Comparison of ENCODE assay signal across 8 cellular contexts in the genomic region with DNA sequence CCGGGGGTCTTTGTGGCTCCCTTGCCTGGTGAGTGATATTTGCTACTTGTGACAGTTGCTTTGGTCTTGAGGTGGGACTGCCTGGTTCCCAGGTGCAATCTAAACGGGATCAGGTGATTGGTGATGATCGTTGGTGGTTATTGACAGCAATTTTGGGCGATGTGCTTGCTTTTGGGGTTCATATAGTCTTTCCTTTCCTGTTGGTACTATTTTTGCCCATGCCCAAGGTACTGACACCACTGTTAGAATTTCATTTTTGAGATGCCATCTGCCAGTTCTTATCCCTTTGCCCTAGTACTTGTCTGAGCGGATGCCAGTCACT. TPM values are rescaled to one million over a fixed set of nuclear protein-coding genes. Genes with fewer than 3 reads are reported as not detected.
DNase-seq lines count a peak whose midpoint lies in the region; ATAC-seq, FAIRE-seq and TF ChIP-seq lines count a peak whose summit lies in the region.

No MANE protein-coding gene starts in this region.

- no peaks in the 10 kb centered on the region for H4K20me1 ChIP-seq in HepG2 (ENCODE audit: insufficient read depth, low read length)

- H3K27me3 Mint-ChIP-seq in activated CD8-positive, alpha-beta memory T cell treated with anti-CD3 and anti-CD28 coated beads, Interleukin-2, amount 10 ng/mL, durations not matched to agents 7 days and 5 days = no peaks in the 10 kb centered on the region

- peaks cover 3% of the 10 kb centered on the region for H3K9me3 Mint-ChIP-seq in activated CD8-positive, alpha-beta memory T cell treated with anti-CD3 and anti-CD28 coated beads, Interleukin-2, amount 10 ng/mL, durations not matched to agents 7 days and 5 days (ENCODE audit: low read depth)

- H3K4me3 Mint-ChIP-seq in activated CD8-positive, alpha-beta memory T cell treated with anti-CD3 and anti-CD28 coated beads, Interleukin-2, amount 10 ng/mL, durations not matched to agents 7 days and 5 days = peak overlapping the region; percentile 90

- H3K9ac ChIP-seq in HepG2 (ENCODE audit: insufficient read depth, low read depth, low read length) = peak overlapping the region; percentile 63

- CTCF ChIA-PET in activated CD8-positive, alpha-beta memory T cell treated with anti-CD3 and anti-CD28 coated beads, Interleukin-2, amount 10 ng/mL, durations not matched to agents 7 days and 5 days (lab: Charles Lee) = interaction anchor here (0.9 to 5.2 kb wide), 6 partner anchors 10 to 58 kb away, joined by 3 to 16 read pairs (median 4); a partner anchor contains a TSS
- CTCF ChIA-PET in HepG2 (lab: Yijun Ruan, JAX; ENCODE audit: low intra/inter-chr PET ratio, low total read pairs) = no interaction called here

- H3K4me1 ChIP-seq in HepG2 (ENCODE audit: insufficient read depth, low read length) (peaks cover 22% of the 10 kb centered on the region), tibial nerve (peaks cover 0 to 19% (median 5%) of the 10 kb centered on the region in 4 donors)

- DNase-seq in activated CD8-positive, alpha-beta memory T cell treated with anti-CD3 and anti-CD28 coated beads, Interleukin-2, amount 10 ng/mL, durations not matched to agents 7 days and 5 days = no peak
- no peak for DNase-seq in activated CD8-positive, alpha-beta memory T cell treated with anti-CD3 and anti-CD28 coated beads, Interleukin-2, amount 50 U/mL, for 4 hours
- DNase-seq in HepG2 (ENCODE audit: low spot score) = no peak
- no peak for DNase-seq in tibial nerve (ENCODE audit: low spot score in 2 of 2)

- no peak for TF ChIP-seq CTCF in HepG2 (CRISPR knock-in tag; IDR thresholded peaks at IDR 0.05)
- TF ChIP-seq CTCF in tibial nerve (IDR thresholded peaks at IDR 0.05) = no peak

- peak overlapping the region; percentile 92 for H3K27ac Mint-ChIP-seq in activated CD8-positive, alpha-beta memory T cell treated with anti-CD3 and anti-CD28 coated beads, Interleukin-2, amount 10 ng/mL, durations not matched to agents 7 days and 5 days

- no peak for TF ChIP-seq EP300 in HepG2 (IDR thresholded peaks at IDR 0.05; ENCODE audit: low read depth in 2 of 2, low read length in 2 of 2)
- no peak for TF ChIP-seq EP300 in HepG2 (CRISPR knock-in tag; IDR thresholded peaks at IDR 0.05; ENCODE audit: borderline replicate concordance)
- TF ChIP-seq EP300 in tibial nerve (IDR thresholded peaks at IDR 0.05) = no peak

- no peak for TF ChIP-seq RAD21 in HepG2 (CRISPR knock-in tag; IDR thresholded peaks at IDR 0.05)

- H3K9me3 ChIP-seq in HepG2 (ENCODE audit: low read length) (no peaks in the 10 kb centered on the region), tibial nerve (no peaks in the 10 kb centered on the region)

- POLR2A ChIA-PET in HepG2 (lab: Yijun Ruan, JAX) = interaction anchor here (1.8 to 2.0 kb wide), 2 partner anchors 10 to 13 kb away, joined by 20 to 32 read pairs; a partner anchor contains a TSS

- BruUV-seq in HepG2 (replicated peaks; lab: Mats Ljungman, UMichigan) = TSS peak; percentile 63

- in situ Hi-C loops in HepG2 (cut with HindIII; ENCODE audit: extremely low pct_ligation_motif_present, low pct_unique_long_range_greater_than_20kb) = no loop called here

- H3K4me2 ChIP-seq in HepG2 (ENCODE audit: low read depth, low read length) = peak overlapping the region; percentile 90

- intact Hi-C loops in HepG2 (cut with micrococcal nuclease; ENCODE audit: unreplicated experiment) = loop anchor here (1.0 kb wide), 1 partner anchor 13 kb away; a partner anchor contains a TSS

- H3K79me2 ChIP-seq in HepG2 (ENCODE audit: insufficient read depth, low read length) = peaks cover 10% of the 10 kb centered on the region

- H3K27ac ChIP-seq in angular gyrus (ENCODE audit: low read depth, low read length) (peak overlapping the region; percentile 96), HepG2 (ENCODE audit: extremely low read length, insufficient read depth, low read length) (peak overlapping the region; percentile 69), tibial nerve (peak overlapping the region; percentile 21 to 86 (median 84))

- H3K4me3 ChIP-seq in HepG2 (replicated peaks in 1 of 3; ENCODE audit: insufficient read depth in 1 of 3, low read depth in 2 of 3, low read length in 3 of 3) (peak overlapping the region; percentile 79 to 87 (median 85)), tibial nerve (peak overlapping the region; percentile 52 to 90 (median 70))

- H2AFZ ChIP-seq in HepG2 (ENCODE audit: low read length) = peak overlapping the region; percentile 94

- H3K4me1 Mint-ChIP-seq in activated CD8-positive, alpha-beta memory T cell treated with anti-CD3 and anti-CD28 coated beads, Interleukin-2, amount 10 ng/mL, durations not matched to agents 7 days and 5 days = peaks cover 67% of the 10 kb centered on the region

- no peaks in the 10 kb centered on the region; a peak in 1 of 5 replicates for H3K27me3 ChIP-seq in HepG2 (ENCODE audit: control insufficient read depth in 1 of 2, insufficient read depth in 2 of 2, low read length in 2 of 2)
- no peaks in the 10 kb centered on the region for H3K27me3 ChIP-seq in tibial nerve

- peaks cover 17% of the 10 kb centered on the region for H3K36me3 Mint-ChIP-seq in activated CD8-positive, alpha-beta memory T cell treated with anti-CD3 and anti-CD28 coated beads, Interleukin-2, amount 10 ng/mL, durations not matched to agents 7 days and 5 days

- FAIRE-seq in HepG2 (lab: Jason Lieb, UNC) = no peak

- no peak for ATAC-seq in activated CD8-positive, alpha-beta memory T cell treated with anti-CD3 and anti-CD28 coated beads, Interleukin-2, amount 10 ng/mL, durations not matched to agents 7 days and 5 days
- ATAC-seq in HepG2 (peak; percentile 32), HG02981 (IDR thresholded peaks at IDR 0.05; ENCODE audit: unreplicated experiment) (no peak), HG03432 (IDR thresholded peaks at IDR 0.05; ENCODE audit: unreplicated experiment) (no peak), GM21723 (IDR thresholded peaks at IDR 0.05; ENCODE audit: unreplicated experiment) (no peak)

- WGBS in HepG2 (ENCODE audit: low lambda C conversion rate) = 0% methylated on average over 5 of the region's 5 CpGs
- WGBS in tibial nerve, 2 donors = 4 to 10% methylated on average over 4 to 5 of the region's 5 CpGs

- TF ChIP-seq POLR2A in HepG2 (IDR thresholded peaks at IDR 0.05; ENCODE audit: insufficient read depth in 1 of 2, low read depth in 2 of 2, low read length in 2 of 2) = no peak
- no peak for TF ChIP-seq POLR2A in tibial nerve (IDR thresholded peaks at IDR 0.05)

- H3K36me3 ChIP-seq in HepG2 (replicated peaks in 1 of 2; ENCODE audit: control insufficient read depth in 1 of 2, insufficient read depth in 2 of 2, low read length in 2 of 2) (no peaks in the 10 kb centered on the region), tibial nerve (no peaks in the 10 kb centered on the region)

RNA-seq across cellular contexts. Expression of a gene that starts 0.6 kb away (rescaled TPM):
- 10 to 100 TPM; 35.9 to 43.3 TPM for total RNA-seq in activated CD8-positive, alpha-beta memory T cell treated with anti-CD3 and anti-CD28 coated beads, Interleukin-2, amount 10 ng/mL, durations not matched to agents 7 days and 5 days
- total RNA-seq in HepG2 (2016; rRNA removed; fragmentation: Illumina TruSeq; extraction: Trizol) (7.8 and 11.1 TPM in 2 replicates), tibial nerve (10 to 100 TPM; 22.6 to 39.0 (median 31.2) TPM)
- total RNA-seq in HepG2 (2016; cell fraction: cytosol; rRNA removed; fragmentation: Illumina TruSeq; extraction: Trizol; ENCODE audit: low read depth) = 15.8 and 20.0 TPM in 2 replicates
- total RNA-seq in HepG2 (2016; cell fraction: insoluble cytoplasmic fraction; rRNA removed; fragmentation: Illumina TruSeq; extraction: Trizol) = 6.7 and 10.9 TPM in 2 replicates
- 9.2 and 9.6 TPM in 2 replicates for total RNA-seq in HepG2 (2016; cell fraction: membrane; rRNA removed; fragmentation: Illumina TruSeq; extraction: Trizol)
- 20.3 and 27.1 TPM in 2 replicates for total RNA-seq in HepG2 (2016; cell fraction: nucleus; rRNA removed; fragmentation: Illumina TruSeq; extraction: Trizol)
- 2.0 and 2.2 TPM in 2 replicates for polyA plus RNA-seq in HepG2 (2011; rRNA removed)
- 1.4 and 1.6 TPM in 2 replicates for polyA plus RNA-seq in HepG2 (2011; cell fraction: cytosol; rRNA removed)
- 3.5 and 4.8 TPM in 2 replicates for polyA plus RNA-seq in HepG2 (2011; cell fraction: nucleus; rRNA removed)
- 2.1 and 2.2 TPM in 2 replicates for polyA plus RNA-seq in HepG2 (2012)
- polyA plus RNA-seq in HepG2 (2016; cell fraction: cytosol; fragmentation: Illumina TruSeq; extraction: Trizol; ENCODE audit: low read depth) = 0.10 and 0.37 TPM in 2 replicates
- 4.1 and 5.9 TPM in 2 replicates for polyA plus RNA-seq in HepG2 (2016; cell fraction: insoluble cytoplasmic fraction; fragmentation: Illumina TruSeq; extraction: Trizol; ENCODE audit: low read depth)
- polyA plus RNA-seq in HepG2 (2016; cell fraction: membrane; fragmentation: Illumina TruSeq; extraction: Trizol; ENCODE audit: low read depth) = 0.71 and 1.1 TPM in 2 replicates
- 3.4 and 3.5 TPM in 2 replicates for polyA plus RNA-seq in HepG2 (2016; cell fraction: nucleus; fragmentation: Illumina TruSeq; extraction: Trizol; ENCODE audit: insufficient read depth, low read depth)
- 15.1 and 47.2 TPM in 2 replicates for polyA minus RNA-seq in HepG2 (2011; rRNA and poly(A)+ RNA removed; ENCODE audit: low replicate concordance)
- 4.1 and 6.5 TPM in 2 replicates for polyA minus RNA-seq in HepG2 (2011; cell fraction: cytosol; rRNA and poly(A)+ RNA removed)
- 33.5 and 48.4 TPM in 2 replicates for polyA minus RNA-seq in HepG2 (2011; cell fraction: nucleus; rRNA and poly(A)+ RNA removed)

RNA-seq across cellular contexts. Expression of a gene that starts 13.3 kb away (rescaled TPM):
- total RNA-seq in activated CD8-positive, alpha-beta memory T cell treated with anti-CD3 and anti-CD28 coated beads, Interleukin-2, amount 10 ng/mL, durations not matched to agents 7 days and 5 days = 10 to 100 TPM; 42.5 to 61.2 TPM
- total RNA-seq in HepG2 (2016; rRNA removed; fragmentation: Illumina TruSeq; extraction: Trizol) = 73.1 and 110 TPM in 2 replicates
- 19.2 and 19.9 TPM in 2 replicates for total RNA-seq in HepG2 (2016; cell fraction: cytosol; rRNA removed; fragmentation: Illumina TruSeq; extraction: Trizol; ENCODE audit: low read depth)
- total RNA-seq in HepG2 (2016; cell fraction: insoluble cytoplasmic fraction; rRNA removed; fragmentation: Illumina TruSeq; extraction: Trizol) = 70.5 and 109 TPM in 2 replicates
- total RNA-seq in HepG2 (2016; cell fraction: membrane; rRNA removed; fragmentation: Illumina TruSeq; extraction: Trizol) = 38.2 and 40.3 TPM in 2 replicates
- 36.7 and 36.8 TPM in 2 replicates for total RNA-seq in HepG2 (2016; cell fraction: nucleus; rRNA removed; fragmentation: Illumina TruSeq; extraction: Trizol)
- 27.3 and 41.9 TPM in 2 replicates for polyA plus RNA-seq in HepG2 (2011; rRNA removed)
- polyA plus RNA-seq in HepG2 (2011; cell fraction: cytosol; rRNA removed) = 18.6 and 21.9 TPM in 2 replicates
- 9.7 and 10.7 TPM in 2 replicates for polyA plus RNA-seq in HepG2 (2011; cell fraction: nucleus; rRNA removed)
- 50.5 and 69.8 TPM in 2 replicates for polyA plus RNA-seq in HepG2 (2012)
- polyA plus RNA-seq in HepG2 (2016; cell fraction: cytosol; fragmentation: Illumina TruSeq; extraction: Trizol; ENCODE audit: low read depth) = 31.1 and 32.8 TPM in 2 replicates
- 129 and 132 TPM in 2 replicates for polyA plus RNA-seq in HepG2 (2016; cell fraction: insoluble cytoplasmic fraction; fragmentation: Illumina TruSeq; extraction: Trizol; ENCODE audit: low read depth)
- polyA plus RNA-seq in HepG2 (2016; cell fraction: membrane; fragmentation: Illumina TruSeq; extraction: Trizol; ENCODE audit: low read depth) = 42.4 and 43.6 TPM in 2 replicates
- 50.9 and 51.7 TPM in 2 replicates for polyA plus RNA-seq in HepG2 (2016; cell fraction: nucleus; fragmentation: Illumina TruSeq; extraction: Trizol; ENCODE audit: insufficient read depth, low read depth)
- 14.3 and 19.0 TPM in 2 replicates for polyA minus RNA-seq in HepG2 (2011; rRNA and poly(A)+ RNA removed; ENCODE audit: low replicate concordance)
- polyA minus RNA-seq in HepG2 (2011; cell fraction: cytosol; rRNA and poly(A)+ RNA removed) = 14.0 and 17.1 TPM in 2 replicates
- 35.3 and 38.3 TPM in 2 replicates for polyA minus RNA-seq in HepG2 (2011; cell fraction: nucleus; rRNA and poly(A)+ RNA removed)
- 10 to 100 TPM; 18.0 to 38.2 (median 20.3) TPM for total RNA-seq in tibial nerve
